ENCODE assay signal across 10 cellular contexts in the genomic region with DNA sequence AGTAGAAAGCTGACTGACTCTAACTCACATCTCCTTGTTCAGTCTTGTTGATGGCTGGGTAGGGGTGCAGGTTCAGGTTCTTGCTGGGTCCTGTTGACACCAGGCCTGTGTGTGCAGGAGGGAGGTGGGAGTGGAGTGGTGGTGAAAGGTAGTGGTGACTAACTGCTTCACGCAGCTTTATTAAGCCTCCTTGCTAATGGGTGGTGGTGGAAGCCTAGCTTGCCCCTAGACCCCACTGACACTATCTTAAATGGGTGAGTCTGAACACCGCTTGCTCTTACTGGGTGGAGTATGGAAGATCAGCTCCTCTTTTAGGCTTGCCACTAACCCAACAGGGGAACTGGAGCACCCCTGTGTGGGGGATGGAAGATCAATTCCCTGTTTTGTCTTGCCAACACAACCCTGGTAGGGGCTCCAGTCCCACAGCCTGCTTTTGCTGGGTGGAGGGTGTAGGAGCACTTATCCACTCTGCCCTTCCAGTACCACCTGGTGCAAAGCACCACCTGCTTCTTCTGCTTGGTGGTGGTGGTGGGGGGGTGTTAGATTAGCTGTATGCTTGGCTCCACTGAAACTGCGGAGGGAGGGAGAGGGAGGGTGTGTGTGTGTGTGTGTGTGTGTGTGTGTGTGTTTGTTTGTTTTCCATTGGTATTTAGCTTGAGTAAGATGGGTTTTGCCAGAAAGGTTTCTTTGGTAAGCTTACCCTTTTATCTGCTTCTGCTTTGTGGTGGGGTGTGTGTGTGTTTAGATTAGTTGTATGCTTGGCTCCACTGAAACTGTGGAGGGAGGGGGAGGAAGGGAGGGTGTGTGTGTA. TPM values are rescaled to one million over a fixed set of nuclear protein-coding genes. Genes with fewer than 3 reads are reported as not detected.
DNase-seq lines count a peak whose midpoint lies in the region; ATAC-seq and TF ChIP-seq lines count a peak whose summit lies in the region.
"Had no signal": no experiment of that assay in that cellular context is flagged by ENCODE, and none has a peak within 500 bp of the region (broad histone marks: within the 10 kb centered on the region; RNA-seq: fewer than 3 reads in every experiment).

No MANE protein-coding gene starts in this region.

- no peak overlapping the region for H3K9ac ChIP-seq in BLaER1 treated with 17β-estradiol and CSF1 and Interleukin-3, amounts not matched to agents 10 nM and 100 nM
- no peak overlapping the region for H3K9ac ChIP-seq in endodermal cell (ENCODE audit: extremely low read depth, low read length, poor library complexity, severe bottlenecking)

- H3K4me3 ChIP-seq in BLaER1 treated with 17β-estradiol and CSF1 and Interleukin-3, amounts not matched to agents 10 nM and 100 nM: no peak overlapping the region
- H3K4me3 ChIP-seq in endodermal cell (ENCODE audit: low read length) (no peak overlapping the region), A673 (ENCODE audit: low read depth, low read length, poor library complexity, severe bottlenecking) (no peak overlapping the region)

- peak; percentile 35 for ATAC-seq in GM18867 (IDR thresholded peaks at IDR 0.05; ENCODE audit: unreplicated experiment)

- peaks cover 14% of the 10 kb centered on the region for H3K4me1 Mint-ChIP-seq in endodermal cell

- H3K4me3 Mint-ChIP-seq in endodermal cell: no peak overlapping the region

- no TSS peak for BruUV-seq in A673 (replicated peaks; lab: Mats Ljungman, UMichigan)

- no peaks in the 10 kb centered on the region for H3K27me3 Mint-ChIP-seq in endodermal cell (ENCODE audit: insufficient read depth)

- peak overlapping the region in 9 of 11 experiments; percentile 2 to 70 (median 26); a peak in 11 of 22 replicates for H3K4me2 ChIP-seq in BLaER1 treated with 17β-estradiol and CSF1 and Interleukin-3, amounts not matched to agents 10 nM and 100 nM

- no peak for TF ChIP-seq CTCF in endodermal cell (conservative IDR thresholded peaks at IDR 0.05)
- no peak for TF ChIP-seq CTCF in A673 (conservative IDR thresholded peaks at IDR 0.05; ENCODE audit: low read depth, low read length)

- H3K27me3 ChIP-seq in BLaER1 treated with 17β-estradiol and CSF1 and Interleukin-3, amounts not matched to agents 10 nM and 100 nM: no peaks in the 10 kb centered on the region
- H3K27me3 ChIP-seq in endodermal cell (ENCODE audit: control insufficient read depth, insufficient read depth, low read length, poor library complexity, severe bottlenecking) (no peaks in the 10 kb centered on the region), A673 (replicated peaks; ENCODE audit: insufficient read depth, low read depth, low read length, poor library complexity) (no peaks in the 10 kb centered on the region)

- H3K9me3 ChIP-seq in BLaER1 treated with 17β-estradiol and CSF1 and Interleukin-3, amounts not matched to agents 10 nM and 100 nM (replicated peaks in 1 of 11): peaks cover 38 to 95% (median 84%) of the 10 kb centered on the region in 11 experiments
- H3K9me3 ChIP-seq in endodermal cell (ENCODE audit: control insufficient read depth, low read length) (no peaks in the 10 kb centered on the region), A673 (ENCODE audit: low read depth, low read length, poor library complexity, severe bottlenecking) (peaks cover 27% of the 10 kb centered on the region)

- WGBS in endodermal cell (ENCODE audit: insufficient coverage in 1 of 2, insufficient read length in 1 of 2), 2 experiments: no CpG with 5 or more reads among the region's 3 CpGs

- peaks cover 22 to 95% (median 68%) of the 10 kb centered on the region in 11 experiments; a peak in 21 of 22 replicates for H4K20me1 ChIP-seq in BLaER1 treated with 17β-estradiol and CSF1 and Interleukin-3, amounts not matched to agents 10 nM and 100 nM

- no peak overlapping the region for H3K27ac ChIP-seq in BLaER1 treated with 17β-estradiol and CSF1 and Interleukin-3, amounts not matched to agents 10 nM and 100 nM
- H3K27ac ChIP-seq in endodermal cell (ENCODE audit: low read depth, low read length): no peak overlapping the region
- H3K27ac ChIP-seq in A673 (ENCODE audit: low read depth, low read length, poor library complexity, severe bottlenecking): no peak overlapping the region

- peaks cover 0 to 67% (median 42%) of the 10 kb centered on the region in 11 experiments; a peak in 18 of 22 replicates for H3K36me3 ChIP-seq in BLaER1 treated with 17β-estradiol and CSF1 and Interleukin-3, amounts not matched to agents 10 nM and 100 nM
- H3K36me3 ChIP-seq in endodermal cell (ENCODE audit: control insufficient read depth, insufficient read depth, low read length): no peaks in the 10 kb centered on the region
- peaks cover 4% of the 10 kb centered on the region for H3K36me3 ChIP-seq in A673 (ENCODE audit: insufficient read depth, low read length, poor library complexity, severe bottlenecking)

- peaks cover 14 to 65% (median 25%) of the 10 kb centered on the region in 10 experiments for H3K4me1 ChIP-seq in BLaER1 treated with 17β-estradiol and CSF1 and Interleukin-3, amounts not matched to agents 10 nM and 100 nM
- H3K4me1 ChIP-seq in endodermal cell (ENCODE audit: control insufficient read depth, insufficient read depth, low read length) (no peaks in the 10 kb centered on the region), A673 (ENCODE audit: insufficient read depth, low read length, poor library complexity, severe bottlenecking) (no peaks in the 10 kb centered on the region)

- DNase-seq in NCI-H510A (lab: John Stamatoyannopoulos, UW) (peak; percentile 65), endodermal cell (peak; percentile 48), A673 (ENCODE audit: low spot score) (no peak), AG08395 (ENCODE audit: low spot score) (no peak), glomerular visceral epithelial cell (ENCODE audit: extremely low spot score) (no peak)
- no peak for DNase-seq in effector CD4-positive, alpha-beta T cell
- DNase-seq: effector CD8-positive, alpha-beta T cell; T1000 had no signal

- POLR2A ChIA-PET in A673 (lab: Charles Lee; ENCODE audit: low non-redundant PET): no interaction called here

- H3K9me3 Mint-ChIP-seq in endodermal cell: peaks cover 73% of the 10 kb centered on the region

- H3K27ac Mint-ChIP-seq in endodermal cell: peak overlapping the region; percentile 52

- CTCF ChIA-PET in A673 (lab: Charles Lee): no interaction called here

- intact Hi-C loops in A673 (cut with micrococcal nuclease; ENCODE audit: unreplicated experiment): no loop called here

- peaks cover 2% of the 10 kb centered on the region for H3K36me3 Mint-ChIP-seq in endodermal cell (ENCODE audit: low read depth)

RNA-seq across cellular contexts. Expression of a gene that starts 25.6 kb away (rescaled TPM):
- total RNA-seq in endodermal cell (10 to 100 TPM; 62.1 to 64.6 TPM), A673 (2021) (37.0 and 40.9 TPM in 2 replicates)
- 24.0 TPM for polyA plus RNA-seq in endodermal cell (2013, experiment 1 of 2)
- 25.8 TPM for polyA plus RNA-seq in endodermal cell (2013, experiment 2 of 2)

RNA-seq across cellular contexts. Expression of a gene that starts 54.8 kb away (rescaled TPM):
- not detected for total RNA-seq in endodermal cell
- polyA plus RNA-seq in endodermal cell (2013, experiment 1 of 2): not detected
- not detected for polyA plus RNA-seq in endodermal cell (2013, experiment 2 of 2)
- not detected in 2 replicates for total RNA-seq in A673 (2021)

Comparison
In these comparisons a context has a peak if more than half of its experiments do, and no peak if none do; other contexts are left out.
1. DNase-seq: peak in NCI-H510A (single experiment) and endodermal cell (single experiment); none in effector CD4-positive, alpha-beta T cell (single experiment), A673 (single experiment), AG08395 (single experiment) and glomerular visceral epithelial cell (single experiment).